Comparison of ENCODE assay signal across 8 cellular contexts in the genomic region with DNA sequence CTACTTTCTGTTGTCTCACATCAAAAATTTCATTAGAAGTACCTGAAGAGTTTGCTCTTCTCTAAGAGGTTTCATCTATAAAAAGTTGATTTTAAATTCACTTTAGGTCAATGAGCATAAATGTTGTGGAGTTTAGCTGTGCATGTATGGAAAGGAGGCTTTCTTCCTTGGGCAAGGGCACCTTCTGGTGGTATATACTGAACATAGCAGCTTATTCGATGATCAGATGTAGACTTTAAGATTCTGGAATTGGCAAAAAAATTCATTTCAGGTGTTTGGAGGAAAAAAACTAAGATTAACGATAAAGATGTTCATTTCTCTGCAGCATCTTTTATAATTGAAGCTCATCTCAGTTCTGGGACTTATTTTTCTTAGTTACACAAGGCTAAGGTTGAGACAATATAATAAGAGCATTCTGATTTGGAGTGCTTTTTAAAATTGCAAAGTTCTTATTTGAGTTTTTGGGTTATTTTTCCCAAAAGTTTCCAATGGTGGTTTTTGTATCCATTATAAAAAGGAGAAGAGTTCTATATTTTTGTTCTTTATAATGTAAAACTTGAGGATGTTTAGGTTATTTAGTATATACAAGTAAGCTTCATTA. TPM values are rescaled to one million over a fixed set of nuclear protein-coding genes. Genes with fewer than 3 reads are reported as not detected.
DNase-seq lines count a peak whose midpoint lies in the region; ATAC-seq, FAIRE-seq and TF ChIP-seq lines count a peak whose summit lies in the region.

No MANE protein-coding gene starts in this region.

- no peaks in the 10 kb centered on the region for H3K9me3 ChIP-seq in CD4-positive, alpha-beta T cell (ENCODE audit: control insufficient read depth, low read length)
- no peaks in the 10 kb centered on the region for H3K9me3 ChIP-seq in esophagus muscularis mucosa

- FAIRE-seq in GM18507 (lab: Jason Lieb, UNC) (peak; percentile 77), TTC549 (lab: Jason Lieb, UNC) (peak; percentile 90)

- ATAC-seq in CD4-positive, alpha-beta T cell (ENCODE audit: poor library complexity) = peak; percentile 88
- ATAC-seq in HG02885 (IDR thresholded peaks at IDR 0.05; ENCODE audit: poor library complexity, unreplicated experiment) = peak; percentile 91
- ATAC-seq in natural killer cell treated with Interleukin-12 subunit alpha and Interleukin-12 subunit beta and Interleukin-15 and Interleukin-18, amount 100 ng/mL, for 72 hours = peak; percentile 68 to 70

- peak in 5 of 10 experiments; percentile 4 to 19 (median 7) for DNase-seq in CD4-positive, alpha-beta T cell
- DNase-seq in GM18507 (ENCODE audit: extremely low spot score, insufficient read length, low read depth) (peak; percentile 12), NCI-H146 treated with DMSO at 0.1 percent for 48 hours (lab: John Stamatoyannopoulos, UW; ENCODE audit: unreplicated experiment) (peak; percentile 39), esophagus muscularis mucosa (ENCODE audit: extremely low spot score) (no peak)
- no peak for DNase-seq in natural killer cell treated with Interleukin-12 subunit alpha and Interleukin-12 subunit beta and Interleukin-15 and Interleukin-18, amount 100 ng/mL, for 72 hours (ENCODE audit: low spot score)
- no peak for DNase-seq in effector CD8-positive, alpha-beta T cell (lab: John Stamatoyannopoulos, UW)

- POLR2A ChIA-PET in CD4-positive, alpha-beta T cell (lab: Charles Lee) = interaction anchor here (1.4 to 1.8 kb wide), 3 partner anchors 77 to 123 kb away, joined by 11 to 12 read pairs (median 12); a partner anchor contains a TSS

- H3K4me3 ChIP-seq in esophagus muscularis mucosa = no peak overlapping the region

- no peak for TF ChIP-seq POLR2A in esophagus muscularis mucosa (IDR thresholded peaks at IDR 0.05; ENCODE audit: low read depth)

- no peak for TF ChIP-seq EP300 in esophagus muscularis mucosa (IDR thresholded peaks at IDR 0.05)

- CTCF ChIA-PET in CD4-positive, alpha-beta T cell (lab: Charles Lee) = interaction anchor here (0.6 to 2.7 kb wide), 15 partner anchors 9 to 1020 kb away, joined by 3 to 50 read pairs (median 4); a partner anchor contains a TSS

- H3K4me1 ChIP-seq in esophagus muscularis mucosa = no peaks in the 10 kb centered on the region

- H3K4me3 Mint-ChIP-seq in CD4-positive, alpha-beta T cell = no peak overlapping the region
- no peak overlapping the region for H3K4me3 Mint-ChIP-seq in natural killer cell treated with Interleukin-12 subunit alpha and Interleukin-12 subunit beta and Interleukin-15 and Interleukin-18, amount 100 ng/mL, for 72 hours

- no peaks in the 10 kb centered on the region for H3K27me3 Mint-ChIP-seq in CD4-positive, alpha-beta T cell
- H3K27me3 Mint-ChIP-seq in natural killer cell treated with Interleukin-12 subunit alpha and Interleukin-12 subunit beta and Interleukin-15 and Interleukin-18, amount 100 ng/mL, for 72 hours = no peaks in the 10 kb centered on the region

- peak; percentile 86 for TF ChIP-seq CTCF in CD4-positive, alpha-beta T cell (IDR thresholded peaks at IDR 0.05)
- peak; percentile 60 to 76 (median 66) for TF ChIP-seq CTCF in esophagus muscularis mucosa (IDR thresholded peaks at IDR 0.05)

- no peaks in the 10 kb centered on the region for H3K4me1 Mint-ChIP-seq in CD4-positive, alpha-beta T cell (ENCODE audit: low read depth)
- no peaks in the 10 kb centered on the region for H3K4me1 Mint-ChIP-seq in natural killer cell treated with Interleukin-12 subunit alpha and Interleukin-12 subunit beta and Interleukin-15 and Interleukin-18, amount 100 ng/mL, for 72 hours (ENCODE audit: low read depth in 2 of 2)

- H3K27ac Mint-ChIP-seq in CD4-positive, alpha-beta T cell = no peak overlapping the region
- no peak overlapping the region for H3K27ac Mint-ChIP-seq in natural killer cell treated with Interleukin-12 subunit alpha and Interleukin-12 subunit beta and Interleukin-15 and Interleukin-18, amount 100 ng/mL, for 72 hours

- no peak overlapping the region for H3K27ac ChIP-seq in CD4-positive, alpha-beta T cell (ENCODE audit: low read depth, low read length)
- H3K27ac ChIP-seq in esophagus muscularis mucosa (replicated peaks in 1 of 4) = no peak overlapping the region

- intact Hi-C loops in CD4-positive, alpha-beta T cell (cut with DNase I, micrococcal nuclease) = loop anchor here (1.0 to 5.0 kb wide), 6 partner anchors 45 to 1400 kb away; a partner anchor contains a TSS
- intact Hi-C loops in esophagus muscularis mucosa (cut with DNase I) = loop anchor here (10.0 kb wide), 1 partner anchor 78 kb away; a partner anchor contains a TSS

- no peaks in the 10 kb centered on the region for H3K36me3 ChIP-seq in esophagus muscularis mucosa

- H3K27me3 ChIP-seq in CD4-positive, alpha-beta T cell (ENCODE audit: control insufficient read depth, insufficient read depth, low read length) = no peaks in the 10 kb centered on the region
- no peaks in the 10 kb centered on the region for H3K27me3 ChIP-seq in esophagus muscularis mucosa

- H3K36me3 Mint-ChIP-seq in CD4-positive, alpha-beta T cell (ENCODE audit: low read depth) = no peaks in the 10 kb centered on the region
- no peaks in the 10 kb centered on the region for H3K36me3 Mint-ChIP-seq in natural killer cell treated with Interleukin-12 subunit alpha and Interleukin-12 subunit beta and Interleukin-15 and Interleukin-18, amount 100 ng/mL, for 72 hours

- no peaks in the 10 kb centered on the region for H3K9me3 Mint-ChIP-seq in CD4-positive, alpha-beta T cell
- no peaks in the 10 kb centered on the region for H3K9me3 Mint-ChIP-seq in natural killer cell treated with Interleukin-12 subunit alpha and Interleukin-12 subunit beta and Interleukin-15 and Interleukin-18, amount 100 ng/mL, for 72 hours

- 19% methylated on average over 2 of the region's 2 CpGs for WGBS in esophagus muscularis mucosa

RNA-seq across cellular contexts. Expression of a gene that starts 46.8 kb away (rescaled TPM):
- 1 to 10 TPM; 3.4 to 4.4 TPM for total RNA-seq in CD4-positive, alpha-beta T cell
- total RNA-seq in esophagus muscularis mucosa = 10 to 100 TPM; 11.2 to 18.7 (median 12.8) TPM
- total RNA-seq in natural killer cell treated with Interleukin-12 subunit alpha and Interleukin-12 subunit beta and Interleukin-15 and Interleukin-18, amount 100 ng/mL, for 72 hours = 1 to 10 TPM; 2.4 to 5.0 TPM

Comparison
In these comparisons a context has a peak if more than half of its experiments do, and no peak if none do; other contexts are left out.
1. DNase-seq: peak in GM18507 (single experiment) and NCI-H146 treated with DMSO at 0.1 percent for 48 hours (single experiment); none in esophagus muscularis mucosa (single experiment), natural killer cell treated with Interleukin-12 subunit alpha and Interleukin-12 subunit beta and Interleukin-15 and Interleukin-18, amount 100 ng/mL, for 72 hours (single experiment) and effector CD8-positive, alpha-beta T cell (single experiment).
2. Peak in every context shown above with its lines, with median percentiles within 50 percentile points of each other: ATAC-seq.